In the genomic region with DNA sequence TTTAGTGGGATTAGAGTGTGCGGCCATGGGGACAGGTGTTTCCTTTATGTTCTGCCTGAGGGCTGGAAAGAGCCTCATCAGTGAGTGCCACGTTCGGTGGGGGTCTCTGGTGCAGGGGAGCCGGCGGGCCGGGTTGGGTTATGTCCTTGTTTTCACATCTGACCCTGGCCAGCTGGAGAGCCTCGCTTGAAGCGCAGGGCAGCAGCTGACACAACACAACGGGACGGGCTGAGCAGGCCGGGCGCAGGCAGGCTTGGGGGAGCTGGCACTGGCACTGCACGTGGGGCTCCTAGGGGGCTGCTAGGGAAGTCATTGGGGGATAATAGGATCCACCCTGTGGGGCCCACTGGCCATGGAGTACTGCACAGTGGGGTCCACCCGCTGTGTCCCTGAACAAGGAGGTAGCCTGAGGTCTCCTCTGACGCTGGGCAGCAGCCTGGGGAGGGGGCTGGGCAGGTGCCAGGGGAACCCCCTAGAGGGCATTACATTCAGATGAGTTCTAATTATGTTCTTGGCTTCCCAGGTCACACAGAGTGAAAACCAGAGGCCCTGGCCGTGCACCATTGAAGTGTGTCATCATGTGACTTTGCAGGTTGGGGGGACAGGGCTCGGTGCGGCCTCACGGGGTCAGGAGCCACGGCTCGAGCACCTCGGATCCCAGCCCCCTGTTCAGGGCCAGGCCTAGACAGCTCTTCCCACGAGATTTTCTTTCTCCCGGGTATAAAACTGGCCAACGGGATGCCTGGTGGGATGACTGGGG, we compare ENCODE assay signal across 16 cellular contexts.
DNase-seq lines count a peak whose midpoint lies in the region; ATAC-seq and TF ChIP-seq lines count a peak whose summit lies in the region.
"Had no signal": no experiment of that assay in that cellular context is flagged by ENCODE, and none has a peak within 500 bp of the region (broad histone marks: within the 10 kb centered on the region; RNA-seq: fewer than 3 reads in every experiment).

No MANE protein-coding gene starts in this region.

- peak overlapping the region; percentile 26; the same call in 1 of the 2 replicates for H3K27ac ChIP-seq in BLaER1
- H3K27ac ChIP-seq in Peyer's patch, result no peak overlapping the region
- H3K27ac ChIP-seq in left ventricle myocardium inferior (replicated peaks), result no peak overlapping the region
- no peak overlapping the region for H3K27ac ChIP-seq in ovary
- H3K27ac ChIP-seq: neutrophil, SJSA1 had no signal

- intact Hi-C loops in left ventricle myocardium inferior (cut with micrococcal nuclease), result no loop called here
- intact Hi-C loops in ovary (cut with DNase I), result loop anchor here in 2 of 4 donors (10.0 kb wide), 2 partner anchors 155 to 555 kb away; a partner anchor contains a TSS

- peak overlapping the region; percentile 65 for H3K4me2 ChIP-seq in BLaER1

- H3K27me3 ChIP-seq in BLaER1 (no peaks in the 10 kb centered on the region), Peyer's patch (no peaks in the 10 kb centered on the region), left ventricle myocardium inferior (ENCODE audit: low read depth) (no peaks in the 10 kb centered on the region), ovary (no peaks in the 10 kb centered on the region)
- H3K27me3 ChIP-seq: SJSA1 had no signal

- 76 to 87% (median 82%) methylated on average over 25 of the region's 25 CpGs for WGBS in ovary, 3 donors

- H3K9me3 ChIP-seq in BLaER1 (no peaks in the 10 kb centered on the region), Peyer's patch (no peaks in the 10 kb centered on the region), left ventricle myocardium inferior (replicated peaks) (no peaks in the 10 kb centered on the region), ovary (no peaks in the 10 kb centered on the region)
- H3K9me3 ChIP-seq: neutrophil, SJSA1 had no signal

- 0 out of 2 replicates have a peak, but pooled peaks cover 3% of the 10 kb centered on the region for H4K20me1 ChIP-seq in BLaER1

- H3K36me3 ChIP-seq in BLaER1, result no peaks in the 10 kb centered on the region
- no peaks in the 10 kb centered on the region for H3K36me3 ChIP-seq in Peyer's patch
- no peaks in the 10 kb centered on the region for H3K36me3 ChIP-seq in left ventricle myocardium inferior
- no peaks in the 10 kb centered on the region for H3K36me3 ChIP-seq in ovary
- H3K36me3 ChIP-seq: SJSA1 had no signal

- peaks cover 53% of the 10 kb centered on the region for H3K4me1 ChIP-seq in BLaER1
- no peaks in the 10 kb centered on the region for H3K4me1 ChIP-seq in Peyer's patch
- H3K4me1 ChIP-seq in left ventricle myocardium inferior, result no peaks in the 10 kb centered on the region
- no peaks in the 10 kb centered on the region for H3K4me1 ChIP-seq in ovary (ENCODE audit: insufficient read depth)
- H3K4me1 ChIP-seq: SJSA1 had no signal

- no peak for TF ChIP-seq CTCF in Peyer's patch (IDR thresholded peaks at IDR 0.05)
- no peak for TF ChIP-seq CTCF in left ventricle myocardium inferior (IDR thresholded peaks at IDR 0.05; ENCODE audit: borderline replicate concordance)
- TF ChIP-seq CTCF in ovary (IDR thresholded peaks at IDR 0.05), result no peak

- ATAC-seq in HG02884 (IDR thresholded peaks at IDR 0.05; ENCODE audit: unreplicated experiment), result no peak
- ATAC-seq: CD8-positive, alpha-beta T cell; left lobe of liver; PC-3 had no signal

- no peak overlapping the region for H3K4me3 ChIP-seq in BLaER1
- no peak overlapping the region for H3K4me3 ChIP-seq in Peyer's patch
- H3K4me3 ChIP-seq in left ventricle myocardium inferior, result no peak overlapping the region
- no peak overlapping the region for H3K4me3 ChIP-seq in ovary
- H3K4me3 ChIP-seq: SJSA1 had no signal

- TF ChIP-seq EP300 in ovary (IDR thresholded peaks at IDR 0.05), result no peak

- DNase-seq in Peyer's patch, result peak in 2 of 3 donors; percentile 37 to 41
- DNase-seq in left ventricle myocardium inferior, result peak; percentile 11
- DNase-seq in ovary, result peak in 3 of 5 donors; percentile 9 to 29 (median 12)
- no peak for DNase-seq in iPS-NIHi11 (ENCODE audit: low spot score)
- no peak for DNase-seq in activated CD4-positive, alpha-beta T cell treated with anti-CD3 and anti-CD28 coated beads for 4 hours
- no peak for DNase-seq in GM19240 (ENCODE audit: insufficient read length, low spot score)
- DNase-seq: CD8-positive, alpha-beta T cell; GDM1; NCI-H2227 treated with DMSO at 0.1 percent for 48 hours; PC-3; retina had no signal

- TF ChIP-seq POLR2A in Peyer's patch (IDR thresholded peaks at IDR 0.05), result no peak
- TF ChIP-seq POLR2A in ovary (IDR thresholded peaks at IDR 0.05), result no peak

- H3K9ac ChIP-seq in BLaER1, result no peak overlapping the region

Comparison
In these comparisons a context has a peak if more than half of its experiments do, and no peak if none do; other contexts are left out.
1. DNase-seq: peak in Peyer's patch (2 of 3), left ventricle myocardium inferior (single experiment) and ovary (3 of 5); none in iPS-NIHi11 (single experiment), activated CD4-positive, alpha-beta T cell treated with anti-CD3 and anti-CD28 coated beads for 4 hours (0 of 2) and GM19240 (single experiment).